Comparison of ENCODE assay signal across 25 cellular contexts in genomic region chr15:64396790-64397189, GRCh38. TPM values are rescaled to one million over a fixed set of nuclear protein-coding genes. Genes with fewer than 3 reads are reported as not detected.
DNase-seq lines count a peak whose midpoint lies in the region; ATAC-seq, FAIRE-seq and TF ChIP-seq lines count a peak whose summit lies in the region.
"Had no signal": no experiment of that assay in that cellular context is flagged by ENCODE, and none has a peak within 500 bp of the region (broad histone marks: within the 10 kb centered on the region; RNA-seq: fewer than 3 reads in every experiment).

No MANE protein-coding gene starts in this region.

- no peaks in the 10 kb centered on the region for H3K27me3 Mint-ChIP-seq in activated naive CD8-positive, alpha-beta T cell treated with anti-CD3 and anti-CD28 coated beads, Interleukin-2, amount 50 U/mL, for 24 hours
- H3K27me3 Mint-ChIP-seq in activated naive CD8-positive, alpha-beta T cell treated with anti-CD3 and anti-CD28 coated beads for 36 hours: no peaks in the 10 kb centered on the region
- H3K27me3 Mint-ChIP-seq in astrocyte (ENCODE audit: low read depth, unreplicated experiment): no peaks in the 10 kb centered on the region
- H3K27me3 Mint-ChIP-seq: CD4-positive, alpha-beta T cell had no signal

- peak overlapping the region; percentile 60 for H3K27ac Mint-ChIP-seq in activated naive CD8-positive, alpha-beta T cell treated with anti-CD3 and anti-CD28 coated beads, Interleukin-2, amount 50 U/mL, for 24 hours
- H3K27ac Mint-ChIP-seq in activated naive CD8-positive, alpha-beta T cell treated with anti-CD3 and anti-CD28 coated beads for 36 hours: no peak overlapping the region
- H3K27ac Mint-ChIP-seq in astrocyte (ENCODE audit: unreplicated experiment): peak overlapping the region; percentile 47
- H3K27ac Mint-ChIP-seq: CD14-positive monocyte; CD4-positive, alpha-beta T cell had no signal

- H2AFZ ChIP-seq in astrocyte (ENCODE audit: low read depth, low read length): no peak overlapping the region

- H3K9me3 Mint-ChIP-seq in activated naive CD8-positive, alpha-beta T cell treated with anti-CD3 and anti-CD28 coated beads, Interleukin-2, amount 50 U/mL, for 24 hours: no peaks in the 10 kb centered on the region
- no peaks in the 10 kb centered on the region for H3K9me3 Mint-ChIP-seq in activated naive CD8-positive, alpha-beta T cell treated with anti-CD3 and anti-CD28 coated beads for 36 hours
- H3K9me3 Mint-ChIP-seq in astrocyte (ENCODE audit: unreplicated experiment): no peaks in the 10 kb centered on the region
- H3K9me3 Mint-ChIP-seq: CD14-positive monocyte; CD4-positive, alpha-beta T cell; CD8-positive, alpha-beta memory T cell had no signal

- H3K4me2 ChIP-seq in A549 (no peak overlapping the region), astrocyte (ENCODE audit: low read length) (no peak overlapping the region)
- H3K4me2 ChIP-seq: BLaER1 treated with 17β-estradiol and CSF1 and Interleukin-3, amounts not matched to agents 10 nM and 100 nM had no signal

- TF ChIP-seq RAD21 in A549 (conservative IDR thresholded peaks at IDR 0.05 in 1 of 2, IDR thresholded peaks at IDR 0.05 in 1 of 2): no peak

- H3K36me3 Mint-ChIP-seq in activated naive CD8-positive, alpha-beta T cell treated with anti-CD3 and anti-CD28 coated beads, Interleukin-2, amount 50 U/mL, for 24 hours (ENCODE audit: low read depth): peaks cover 42% of the 10 kb centered on the region
- H3K36me3 Mint-ChIP-seq in activated naive CD8-positive, alpha-beta T cell treated with anti-CD3 and anti-CD28 coated beads for 36 hours: peaks cover 6% of the 10 kb centered on the region
- peaks cover 22% of the 10 kb centered on the region for H3K36me3 Mint-ChIP-seq in astrocyte (ENCODE audit: low read depth, unreplicated experiment)

- no peak for DNase-seq in activated naive CD8-positive, alpha-beta T cell treated with anti-CD3 and anti-CD28 coated beads, Interleukin-2, amount 50 U/mL, for 24 hours
- DNase-seq in activated naive CD8-positive, alpha-beta T cell treated with anti-CD3 and anti-CD28 coated beads for 36 hours: no peak
- DNase-seq in A549 (ENCODE audit: low read depth in 1 of 2, low spot score in 1 of 2): no peak
- DNase-seq in astrocyte (ENCODE audit: low read depth): no peak
- no peak for DNase-seq in NCI-H345 treated with DMSO at 0.1 percent for 48 hours (lab: John Stamatoyannopoulos, UW; ENCODE audit: unreplicated experiment)
- no peak for DNase-seq in NCI-H1048 (lab: John Stamatoyannopoulos, UW)
- DNase-seq: ACHN; AML-193; BE2C; CD4-positive, alpha-beta T cell; CD8-positive, alpha-beta memory T cell; DMS 273 treated with DMSO at 0.1 percent for 48 hours; DMS79; EL; GDM1; H7; HCEC 1CT had no signal

- H4K20me1 ChIP-seq in astrocyte (ENCODE audit: insufficient read depth, low read length): peaks cover 11% of the 10 kb centered on the region

- H3K27ac ChIP-seq in A549 (no peak overlapping the region), astrocyte (ENCODE audit: low read depth, low read length) (no peak overlapping the region)
- H3K27ac ChIP-seq: 22Rv1; BLaER1 treated with 17β-estradiol and CSF1 and Interleukin-3, amounts not matched to agents 10 nM and 100 nM had no signal

- no peak for FAIRE-seq in A549 (lab: Jason Lieb, UNC)
- no peak for FAIRE-seq in astrocyte (lab: Jason Lieb, UNC)
- FAIRE-seq: A204.1, D721Med, GM12891, GM18507, H1 had no signal

- TF ChIP-seq CTCF in A549 (IDR thresholded peaks at IDR 0.05) (no peak), astrocyte (IDR thresholded peaks at IDR 0.05; ENCODE audit: insufficient read depth, low read depth, low read length) (no peak)

- H3K9me3 ChIP-seq in A549 (no peaks in the 10 kb centered on the region), astrocyte (ENCODE audit: insufficient read depth, low read depth, low read length) (no peaks in the 10 kb centered on the region)
- H3K9me3 ChIP-seq: BE2C; BLaER1 treated with 17β-estradiol and CSF1 and Interleukin-3, amounts not matched to agents 10 nM and 100 nM had no signal

- H3K4me1 ChIP-seq in A549: no peaks in the 10 kb centered on the region
- no peaks in the 10 kb centered on the region for H3K4me1 ChIP-seq in astrocyte (ENCODE audit: insufficient read depth, low read length)
- H3K4me1 ChIP-seq: BE2C had no signal

- no peaks in the 10 kb centered on the region for H3K27me3 ChIP-seq in astrocyte (ENCODE audit: insufficient read depth, low read length)
- H3K27me3 ChIP-seq: BE2C; BLaER1 treated with 17β-estradiol and CSF1 and Interleukin-3, amounts not matched to agents 10 nM and 100 nM had no signal

- H3K4me3 ChIP-seq in A549 (no peak overlapping the region), astrocyte (ENCODE audit: insufficient read depth, low read depth, low read length) (no peak overlapping the region)
- H3K4me3 ChIP-seq: BLaER1 treated with 17β-estradiol and CSF1 and Interleukin-3, amounts not matched to agents 10 nM and 100 nM had no signal

- peaks cover 32% of the 10 kb centered on the region for H3K36me3 ChIP-seq in astrocyte (ENCODE audit: insufficient read depth, low read length)

- TF ChIP-seq POLR2A in A549 (IDR thresholded peaks at IDR 0.05; ENCODE audit: low read length): no peak

- no peak for TF ChIP-seq EP300 in A549 (IDR thresholded peaks at IDR 0.05)

- H3K79me2 ChIP-seq in astrocyte (ENCODE audit: insufficient read depth, low read length): peaks cover 12% of the 10 kb centered on the region

- H3K4me3 Mint-ChIP-seq in activated naive CD8-positive, alpha-beta T cell treated with anti-CD3 and anti-CD28 coated beads, Interleukin-2, amount 50 U/mL, for 24 hours: no peak overlapping the region
- no peak overlapping the region for H3K4me3 Mint-ChIP-seq in activated naive CD8-positive, alpha-beta T cell treated with anti-CD3 and anti-CD28 coated beads for 36 hours
- no peak overlapping the region for H3K4me3 Mint-ChIP-seq in astrocyte (ENCODE audit: unreplicated experiment)
- H3K4me3 Mint-ChIP-seq: CD14-positive monocyte; CD4-positive, alpha-beta T cell had no signal

- no peak overlapping the region for H3K9ac ChIP-seq in astrocyte (ENCODE audit: low read length)
- H3K9ac ChIP-seq: BLaER1 treated with 17β-estradiol and CSF1 and Interleukin-3, amounts not matched to agents 10 nM and 100 nM had no signal

- 78% methylated on average over 5 of the region's 5 CpGs for WGBS in A549 (ENCODE audit: missing lambda C conversion rate)

- CTCF ChIA-PET in A549 (lab: Yijun Ruan, JAX): interaction anchor here (0.9 kb wide), 1 partner anchor 29 kb away, joined by 3 read pairs; no protein-coding TSS in a partner anchor

- peaks cover 4% of the 10 kb centered on the region for H3K4me1 Mint-ChIP-seq in activated naive CD8-positive, alpha-beta T cell treated with anti-CD3 and anti-CD28 coated beads, Interleukin-2, amount 50 U/mL, for 24 hours
- peaks cover 4% of the 10 kb centered on the region for H3K4me1 Mint-ChIP-seq in activated naive CD8-positive, alpha-beta T cell treated with anti-CD3 and anti-CD28 coated beads for 36 hours
- H3K4me1 Mint-ChIP-seq in astrocyte (ENCODE audit: low read depth, unreplicated experiment): peaks cover 10% of the 10 kb centered on the region
- H3K4me1 Mint-ChIP-seq: CD14-positive monocyte had no signal

- POLR2A ChIA-PET in A549 (lab: Yijun Ruan, JAX): no interaction called here

- no peak for ATAC-seq in activated naive CD8-positive, alpha-beta T cell treated with anti-CD3 and anti-CD28 coated beads, Interleukin-2, amount 50 U/mL, for 24 hours
- ATAC-seq in A549: no peak

TF ChIP-seq in A549, 52 proteins besides CTCF, POLR2A, EP300 and RAD21:
- no peak for TF ChIP-seq POLR2AphosphoS2 (conservative IDR thresholded peaks at IDR 0.05; ENCODE audit: low read length)
- no peak for TF ChIP-seq ZFP36 (IDR thresholded peaks at IDR 0.05; ENCODE audit: borderline replicate concordance, partially characterized antibody)
- TF ChIP-seq MAFK (IDR thresholded peaks at IDR 0.05; ENCODE audit: partially characterized antibody): peak; percentile 60
- no peak for TF ChIP-seq SREBF2 (IDR thresholded peaks at IDR 0.05)
- TF ChIP-seq SMC3 (IDR thresholded peaks at IDR 0.05): no peak

RNA-seq across cellular contexts. Expression of gene TRIP4, which starts 9.2 kb away (rescaled TPM):
- total RNA-seq in activated naive CD8-positive, alpha-beta T cell treated with anti-CD3 and anti-CD28 coated beads for 36 hours: 10 to 100 TPM; 18.0 to 18.4 TPM
- polyA plus RNA-seq in A549 (2011; rRNA removed) (30.0 and 34.9 TPM in 2 replicates), A549 (2017; fragmentation: RNase III; extraction: RNeasy Plus Mini Kit Qiagen cat#74134 plus additional on column Dnase treatment) (24.8 to 31.0 TPM (median 27.7 TPM) in 3 replicates)
- polyA plus RNA-seq in A549 (2012; cell fraction: cytosol; rRNA removed): 10.8 and 11.0 TPM in 2 replicates
- 5.6 and 8.9 TPM in 2 replicates for polyA plus RNA-seq in A549 (2012; cell fraction: nucleus; rRNA removed)
- polyA minus RNA-seq in A549 (2011; rRNA and poly(A)+ RNA removed): 16.3 and 19.0 TPM in 2 replicates
- 32.0 and 40.7 TPM in 2 replicates for total RNA-seq in astrocyte

RNA-seq across cellular contexts. Expression of gene PCLAF, which starts 15.5 kb away (rescaled TPM):
- total RNA-seq in activated naive CD8-positive, alpha-beta T cell treated with anti-CD3 and anti-CD28 coated beads for 36 hours: 100 to 1,000 TPM; 126 to 134 TPM
- polyA plus RNA-seq in A549 (2011; rRNA removed): 452 and 457 TPM in 2 replicates
- polyA plus RNA-seq in A549 (2012; cell fraction: cytosol; rRNA removed): 181 and 206 TPM in 2 replicates
- 37.2 and 65.0 TPM in 2 replicates for polyA plus RNA-seq in A549 (2012; cell fraction: nucleus; rRNA removed)
- polyA plus RNA-seq in A549 (2017; fragmentation: RNase III; extraction: RNeasy Plus Mini Kit Qiagen cat#74134 plus additional on column Dnase treatment): 204 to 221 TPM (median 218 TPM) in 3 replicates
- polyA minus RNA-seq in A549 (2011; rRNA and poly(A)+ RNA removed): 24.9 and 70.3 TPM in 2 replicates
- 1.8 and 2.5 TPM in 2 replicates for total RNA-seq in astrocyte
- polyA plus RNA-seq: CD14-positive monocyte; CD8-positive, alpha-beta memory T cell had no signal

RNA-seq across cellular contexts. Expression of gene CSNK1G1, which starts 40.8 kb away (rescaled TPM):
- 10 to 100 TPM; 17.5 to 19.2 TPM for total RNA-seq in activated naive CD8-positive, alpha-beta T cell treated with anti-CD3 and anti-CD28 coated beads for 36 hours
- polyA plus RNA-seq in A549 (2011; rRNA removed) (31.8 and 36.3 TPM in 2 replicates), A549 (2017; fragmentation: RNase III; extraction: RNeasy Plus Mini Kit Qiagen cat#74134 plus additional on column Dnase treatment) (10.4 to 12.5 TPM (median 11.0 TPM) in 3 replicates)
- 5.2 and 6.9 TPM in 2 replicates for polyA plus RNA-seq in A549 (2012; cell fraction: cytosol; rRNA removed)
- 4.8 and 6.0 TPM in 2 replicates for polyA plus RNA-seq in A549 (2012; cell fraction: nucleus; rRNA removed)
- polyA minus RNA-seq in A549 (2011; rRNA and poly(A)+ RNA removed): 48.8 and 50.5 TPM in 2 replicates
- 37.0 and 44.6 TPM in 2 replicates for total RNA-seq in astrocyte

Comparison
In these comparisons a context has a peak if more than half of its experiments do, and no peak if none do; other contexts are left out.
1. RNA of gene PCLAF, which starts 15.5 kb away (total RNA-seq): 126 to 134 TPM in activated naive CD8-positive, alpha-beta T cell treated with anti-CD3 and anti-CD28 coated beads for 36 hours; 1.8 to 2.5 TPM in astrocyte; every median in the first group is over 10 times any median in the second.